In genomic region chr1:248127653-248128052, GRCh38 we compare ENCODE assay signal across 35 cellular contexts.
"Had no signal": no experiment of that assay in that cellular context is flagged by ENCODE, and none has a peak within 500 bp of the region (broad histone marks: within the 10 kb centered on the region; RNA-seq: fewer than 3 reads in every experiment).

No MANE protein-coding gene starts in this region.

- H3K36me3 ChIP-seq: MG63 had no signal

- DNase-seq: Karpas-422, Kasumi-1, MG63, MV-4-11, NCI-H1048, NCI-H1092, NCI-H1092 treated with DMSO at 0.1 percent for 48 hours, NCI-H1105, NCI-H1105 treated with DMSO at 0.1 percent for 48 hours, NCI-H1417, NCI-H1417 treated with DMSO at 0.1 percent for 48 hours, NCI-H1436, NCI-H1436 treated with DMSO at 0.1 percent for 48 hours, NCI-H146, NCI-H1694, NCI-H1694 treated with DMSO at 0.1 percent for 48 hours, NCI-H187, NCI-H187 treated with DMSO at 0.1 percent for 48 hours, NCI-H1930, NCI-H2029, NCI-H2029 treated with DMSO at 0.1 percent for 48 hours, NCI-H2081, NCI-H2081 treated with DMSO at 0.1 percent for 48 hours, NCI-H2107, NCI-H2171, NCI-H2171 treated with DMSO at 0.1 percent for 48 hours, NCI-H2227 treated with DMSO at 0.1 percent for 48 hours, NCI-H226, NCI-H345, NCI-H446, NCI-H446 treated with DMSO at 0.1 percent for 48 hours, NCI-H510A, NCI-H510A treated with DMSO at 0.1 percent for 48 hours, NCI-H524, NCI-H524 treated with DMSO at 0.1 percent for 48 hours had no signal

- H3K4me3 ChIP-seq: MG63 had no signal

- H3K27me3 ChIP-seq: MG63 had no signal
